1 cellular context compared by ENCODE assay signal in the genomic region with DNA sequence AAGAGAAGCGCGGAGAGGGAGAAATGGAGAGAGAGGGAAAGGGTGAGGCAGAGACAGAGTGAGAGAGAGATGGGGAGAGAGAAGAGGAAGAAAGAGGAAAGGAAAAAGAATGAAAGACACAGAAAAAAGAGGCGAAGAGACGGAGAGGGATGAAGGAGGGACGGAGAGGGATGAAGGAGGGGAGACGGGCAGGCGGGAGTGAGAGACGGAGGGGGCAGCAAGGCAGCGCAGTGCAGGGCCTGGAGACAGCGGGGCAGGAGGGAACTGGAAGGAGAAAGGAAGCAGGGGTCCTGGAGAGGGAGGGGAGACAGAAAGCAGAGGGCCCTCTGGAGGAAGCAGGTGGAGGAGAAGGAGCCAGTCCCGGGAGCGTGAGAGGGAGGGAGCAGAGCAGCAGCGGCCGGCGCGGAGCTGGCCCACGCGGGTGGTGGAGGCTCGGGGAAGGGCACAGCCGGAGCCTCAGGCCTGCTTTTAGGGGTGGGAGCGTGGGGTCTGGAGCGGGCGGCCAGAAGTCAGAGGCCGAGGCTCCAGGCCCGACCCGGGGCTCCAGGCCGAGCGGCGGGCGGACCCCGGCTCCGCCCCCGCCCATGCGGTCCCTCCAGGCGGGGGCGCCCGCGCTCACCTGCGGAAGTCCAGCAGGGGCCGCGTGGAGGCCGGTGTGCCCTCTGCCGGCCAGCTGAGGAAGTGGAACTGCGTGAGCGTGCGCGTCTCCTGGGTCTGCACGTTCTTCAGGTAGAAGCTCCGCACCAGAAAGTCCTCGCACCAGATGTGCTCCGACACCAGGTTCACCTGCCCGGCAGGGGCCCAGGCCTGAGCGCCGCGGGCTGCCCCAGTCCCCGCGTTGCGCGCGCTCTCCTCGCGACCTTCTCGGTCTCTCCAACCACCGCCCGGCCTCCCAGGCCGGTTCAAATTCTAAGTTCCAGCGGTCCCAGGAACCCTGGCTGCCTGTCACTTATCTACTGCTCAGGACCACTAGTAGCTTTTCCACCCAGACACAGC.
TF ChIP-seq lines count a peak whose summit lies in the region.

No MANE protein-coding gene starts in this region.

TF ChIP-seq in IMR-90, 13 proteins besides CTCF, POLR2A, EP300 and RAD21:
- TF ChIP-seq, protein P1, sequence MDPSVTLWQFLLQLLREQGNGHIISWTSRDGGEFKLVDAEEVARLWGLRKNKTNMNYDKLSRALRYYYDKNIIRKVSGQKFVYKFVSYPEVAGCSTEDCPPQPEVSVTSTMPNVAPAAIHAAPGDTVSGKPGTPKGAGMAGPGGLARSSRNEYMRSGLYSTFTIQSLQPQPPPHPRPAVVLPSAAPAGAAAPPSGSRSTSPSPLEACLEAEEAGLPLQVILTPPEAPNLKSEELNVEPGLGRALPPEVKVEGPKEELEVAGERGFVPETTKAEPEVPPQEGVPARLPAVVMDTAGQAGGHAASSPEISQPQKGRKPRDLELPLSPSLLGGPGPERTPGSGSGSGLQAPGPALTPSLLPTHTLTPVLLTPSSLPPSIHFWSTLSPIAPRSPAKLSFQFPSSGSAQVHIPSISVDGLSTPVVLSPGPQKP (IDR thresholded peaks at IDR 0.05; ENCODE audit: borderline replicate concordance, low read depth, low read length), result no peak
- TF ChIP-seq, protein P2, sequence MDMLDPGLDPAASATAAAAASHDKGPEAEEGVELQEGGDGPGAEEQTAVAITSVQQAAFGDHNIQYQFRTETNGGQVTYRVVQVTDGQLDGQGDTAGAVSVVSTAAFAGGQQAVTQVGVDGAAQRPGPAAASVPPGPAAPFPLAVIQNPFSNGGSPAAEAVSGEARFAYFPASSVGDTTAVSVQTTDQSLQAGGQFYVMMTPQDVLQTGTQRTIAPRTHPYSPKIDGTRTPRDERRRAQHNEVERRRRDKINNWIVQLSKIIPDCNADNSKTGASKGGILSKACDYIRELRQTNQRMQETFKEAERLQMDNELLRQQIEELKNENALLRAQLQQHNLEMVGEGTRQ (IDR thresholded peaks at IDR 0.05; ENCODE audit: low read depth, low read length), result no peak
- no peak for TF ChIP-seq CHD1 (IDR thresholded peaks at IDR 0.05; ENCODE audit: low read depth, low read length)
- no peak for TF ChIP-seq NFE2L2 (IDR thresholded peaks at IDR 0.05; ENCODE audit: low read depth, low read length)
- TF ChIP-seq CEBPB (IDR thresholded peaks at IDR 0.05; ENCODE audit: low read depth, low read length), result no peak
- TF ChIP-seq BHLHE40 (IDR thresholded peaks at IDR 0.05; ENCODE audit: low read depth, low read length), result peak; percentile 70
- no peak for TF ChIP-seq RFX5 (IDR thresholded peaks at IDR 0.05; ENCODE audit: low read depth, low read length)
- TF ChIP-seq RCOR1 (IDR thresholded peaks at IDR 0.05; ENCODE audit: insufficient replicate concordance, low read length), result peak; percentile 39
- TF ChIP-seq MAZ (IDR thresholded peaks at IDR 0.05; ENCODE audit: borderline replicate concordance, low read depth, low read length), result peak; percentile 93; the same call in 1 of the 2 replicates
- no peak for TF ChIP-seq MAFK (IDR thresholded peaks at IDR 0.05; ENCODE audit: low read depth, low read length)
- TF ChIP-seq FOS (IDR thresholded peaks at IDR 0.05; ENCODE audit: low read depth, low read length), result no peak
- TF ChIP-seq MXI1 (IDR thresholded peaks at IDR 0.05; ENCODE audit: borderline replicate concordance, low read depth, low read length), result peak; percentile 46; the same call in 1 of the 2 replicates
- peak; percentile 94 for TF ChIP-seq SMC3 (IDR thresholded peaks at IDR 0.05; ENCODE audit: low read depth, low read length)
